24 cellular contexts compared by ENCODE assay signal in genomic region chr13:88142653-88143052, GRCh38.
"Had no signal": no experiment of that assay in that cellular context is flagged by ENCODE, and none has a peak within 500 bp of the region (broad histone marks: within the 10 kb centered on the region; RNA-seq: fewer than 3 reads in every experiment).

No MANE protein-coding gene starts in this region.

- H3K27me3 ChIP-seq: cardiac muscle cell, esophagus squamous epithelium, heart right ventricle, ovary, transverse colon, uterus had no signal

- H3K9me3 ChIP-seq: ovary, psoas muscle, transverse colon, uterus had no signal

- H3K27me3 Mint-ChIP-seq: activated CD4-positive, alpha-beta T cell treated with anti-CD3 and anti-CD28 coated beads, Interleukin-2, amount 10 ng/mL, durations not matched to agents 24 days and 14 days; activated CD8-positive, alpha-beta T cell treated with anti-CD3 and anti-CD28 coated beads for 36 hours; activated naive CD8-positive, alpha-beta T cell treated with anti-CD3 and anti-CD28 coated beads, Interleukin-2, amount 10 ng/mL, durations not matched to agents 7 days and 5 days; activated T-cell treated with anti-CD3 and anti-CD28 coated beads, Interleukin-2, amount 50 U/mL, for 24 hours; dendritic cell treated with granulocyte-macrophage colony-stimulating factor and Interleukin-4, amounts not matched to agents 40 ng/mL and 50 ng/mL, for 4 days; naive B cell; stimulated activated naive CD8-positive, alpha-beta T cell treated with anti-CD3 and anti-CD28 coated beads, Interleukin-15, Interleukin-2, amounts not matched to agents 100 ng/mL and 50 ng/mL, for 24 hours had no signal

- H3K4me3 ChIP-seq: cardiac muscle cell, esophagus squamous epithelium, heart right ventricle, mucosa of descending colon, ovary, psoas muscle, skin epidermis, transverse colon, uterus had no signal

- H3K27ac Mint-ChIP-seq: activated CD4-positive, alpha-beta T cell treated with anti-CD3 and anti-CD28 coated beads, Interleukin-2, amount 10 ng/mL, durations not matched to agents 24 days and 14 days; activated CD8-positive, alpha-beta T cell treated with anti-CD3 and anti-CD28 coated beads for 36 hours; activated naive CD8-positive, alpha-beta T cell treated with anti-CD3 and anti-CD28 coated beads, Interleukin-2, amount 10 ng/mL, durations not matched to agents 7 days and 5 days; activated T-cell treated with anti-CD3 and anti-CD28 coated beads, Interleukin-2, amount 50 U/mL, for 24 hours; activated T-helper 2 cell treated with anti-CD3 and anti-CD28 coated beads, Interferon-gamma antibody, Interleukin-2, Interleukin-4, amounts not matched to agents 10 μg/mL and 5 μg/mL and 100 μg/mL, durations not matched to agents 14 hours and 24 hours and 36 hours; dendritic cell treated with granulocyte-macrophage colony-stimulating factor and Interleukin-4, amounts not matched to agents 40 ng/mL and 50 ng/mL, for 4 days; stimulated activated naive CD8-positive, alpha-beta T cell treated with anti-CD3 and anti-CD28 coated beads, Interleukin-15, Interleukin-2, amounts not matched to agents 100 ng/mL and 50 ng/mL, for 24 hours had no signal

- FAIRE-seq: endothelial cell of umbilical vein had no signal

- H3K4me3 Mint-ChIP-seq: activated CD4-positive, alpha-beta T cell treated with anti-CD3 and anti-CD28 coated beads, Interleukin-2, amount 10 ng/mL, durations not matched to agents 24 days and 14 days; activated CD8-positive, alpha-beta T cell treated with anti-CD3 and anti-CD28 coated beads for 36 hours; activated naive CD8-positive, alpha-beta T cell treated with anti-CD3 and anti-CD28 coated beads, Interleukin-2, amount 10 ng/mL, durations not matched to agents 7 days and 5 days; activated T-cell treated with anti-CD3 and anti-CD28 coated beads, Interleukin-2, amount 50 U/mL, for 24 hours; dendritic cell treated with granulocyte-macrophage colony-stimulating factor and Interleukin-4, amounts not matched to agents 40 ng/mL and 50 ng/mL, for 4 days; naive B cell; stimulated activated naive CD8-positive, alpha-beta T cell treated with anti-CD3 and anti-CD28 coated beads, Interleukin-15, Interleukin-2, amounts not matched to agents 100 ng/mL and 50 ng/mL, for 24 hours had no signal

- H3K36me3 Mint-ChIP-seq: activated naive CD8-positive, alpha-beta T cell treated with anti-CD3 and anti-CD28 coated beads, Interleukin-2, amount 10 ng/mL, durations not matched to agents 7 days and 5 days had no signal

- H3K9me3 Mint-ChIP-seq: activated T-cell treated with anti-CD3 and anti-CD28 coated beads, Interleukin-2, amount 50 U/mL, for 24 hours had no signal

- H3K4me1 ChIP-seq: esophagus squamous epithelium, heart right ventricle, psoas muscle, transverse colon, uterus had no signal

- ATAC-seq: activated CD8-positive, alpha-beta T cell treated with anti-CD3 and anti-CD28 coated beads for 36 hours; heart right ventricle; left ventricle myocardium superior; mucosa of descending colon; psoas muscle; right cardiac atrium had no signal

- H3K27ac ChIP-seq: cardiac muscle cell, esophagus squamous epithelium, heart right ventricle, ovary, psoas muscle, skin epidermis, transverse colon, uterus had no signal

- H3K36me3 ChIP-seq: cardiac muscle cell, esophagus squamous epithelium, heart right ventricle, ovary, transverse colon, uterus had no signal

- DNase-seq: activated CD4-positive, alpha-beta T cell treated with anti-CD3 and anti-CD28 coated beads, Interleukin-2, amount 10 ng/mL, durations not matched to agents 24 days and 14 days; activated CD8-positive, alpha-beta T cell treated with anti-CD3 and anti-CD28 coated beads for 36 hours; activated naive CD4-positive, alpha-beta T cell treated with Interleukin-2 at 50 U/mL for 16 hours; activated naive CD8-positive, alpha-beta T cell treated with anti-CD3 and anti-CD28 coated beads, Interleukin-2, amount 10 ng/mL, durations not matched to agents 7 days and 5 days; activated T-cell treated with anti-CD3 and anti-CD28 coated beads, Interleukin-2, amount 50 U/mL, for 24 hours; amygdala; effector CD8-positive, alpha-beta T cell; esophagus squamous epithelium; heart right ventricle; kidney glomerular epithelial cell; left ventricle myocardium superior; mucosa of descending colon; naive B cell; ovary; psoas muscle; right cardiac atrium; transverse colon; uterus had no signal

- H3K4me1 Mint-ChIP-seq: activated CD4-positive, alpha-beta T cell treated with anti-CD3 and anti-CD28 coated beads, Interleukin-2, amount 10 ng/mL, durations not matched to agents 24 days and 14 days; activated naive CD8-positive, alpha-beta T cell treated with anti-CD3 and anti-CD28 coated beads, Interleukin-2, amount 10 ng/mL, durations not matched to agents 7 days and 5 days; naive B cell had no signal
